Comparison of ENCODE assay signal across 21 cellular contexts in genomic region chr16:6122401-6122800, GRCh38.
A peak's percentile ranks its signal among the peaks of the same experiment; 100 is the strongest.
DNase-seq lines count a peak whose midpoint lies in the region; ATAC-seq, FAIRE-seq and TF ChIP-seq lines count a peak whose summit lies in the region.
"Had no signal": no experiment of that assay in that cellular context is flagged by ENCODE, and none has a peak within 500 bp of the region (broad histone marks: within the 10 kb centered on the region; RNA-seq: fewer than 3 reads in every experiment).

No MANE protein-coding gene starts in this region.

- FAIRE-seq in HepG2 (lab: Jason Lieb, UNC), result no peak

- no peaks in the 10 kb centered on the region for H4K20me1 ChIP-seq in HepG2 (ENCODE audit: insufficient read depth, low read length)

- H3K4me1 ChIP-seq in HepG2 (ENCODE audit: insufficient read depth, low read length) (no peaks in the 10 kb centered on the region), right lobe of liver (no peaks in the 10 kb centered on the region)
- H3K4me1 ChIP-seq: Caco-2, Peyer's patch, SJCRH30 had no signal

- H3K4me3 Mint-ChIP-seq in neural crest cell, result no peak overlapping the region
- no peak overlapping the region for H3K4me3 Mint-ChIP-seq in CD4-positive, alpha-beta T cell

- H2AFZ ChIP-seq in HepG2 (ENCODE audit: low read length), result no peak overlapping the region

- TF ChIP-seq EP300 in HepG2 (IDR thresholded peaks at IDR 0.05; ENCODE audit: low read depth in 2 of 2, low read length in 2 of 2) (no peak), HepG2 (CRISPR knock-in tag; IDR thresholded peaks at IDR 0.05; ENCODE audit: borderline replicate concordance) (no peak)

- TF ChIP-seq POLR2A in HepG2 (IDR thresholded peaks at IDR 0.05; ENCODE audit: insufficient read depth in 1 of 2, low read depth in 2 of 2, low read length in 2 of 2), result no peak
- TF ChIP-seq POLR2A in right lobe of liver (IDR thresholded peaks at IDR 0.05), result no peak

- TF ChIP-seq CTCF in HepG2 (CRISPR knock-in tag; IDR thresholded peaks at IDR 0.05) (no peak), right lobe of liver (IDR thresholded peaks at IDR 0.05) (no peak), neural crest cell (conservative IDR thresholded peaks at IDR 0.05) (no peak)
- TF ChIP-seq CTCF in CD4-positive, alpha-beta T cell (IDR thresholded peaks at IDR 0.05), result no peak

- H3K36me3 ChIP-seq in HepG2 (replicated peaks in 1 of 2; ENCODE audit: control insufficient read depth in 1 of 2, insufficient read depth in 2 of 2, low read length in 2 of 2), result no peaks in the 10 kb centered on the region
- no peaks in the 10 kb centered on the region for H3K36me3 ChIP-seq in right lobe of liver
- H3K36me3 ChIP-seq: MG63, Peyer's patch, SJCRH30 had no signal

- intact Hi-C loops in HepG2 (cut with micrococcal nuclease; ENCODE audit: unreplicated experiment), result no loop called here
- intact Hi-C loops in right lobe of liver (cut with DNase I), result no loop called here
- intact Hi-C loops in CD4-positive, alpha-beta T cell (cut with DNase I, micrococcal nuclease), result no loop called here

- no peak for TF ChIP-seq RAD21 in HepG2 (CRISPR knock-in tag; IDR thresholded peaks at IDR 0.05)

- 12% methylated on average over 5 of the region's 5 CpGs for WGBS in HepG2 (ENCODE audit: low lambda C conversion rate)
- 31% methylated on average over 5 of the region's 5 CpGs for WGBS in right lobe of liver (ENCODE audit: insufficient coverage, low coverage, low lambda C conversion rate, missing lambda C conversion rate)

- peaks cover 9% of the 10 kb centered on the region for H3K9me3 Mint-ChIP-seq in neural crest cell
- peaks cover 12% of the 10 kb centered on the region for H3K9me3 Mint-ChIP-seq in CD4-positive, alpha-beta T cell

- H3K36me3 Mint-ChIP-seq in neural crest cell (ENCODE audit: low read depth), result no peaks in the 10 kb centered on the region
- no peaks in the 10 kb centered on the region for H3K36me3 Mint-ChIP-seq in CD4-positive, alpha-beta T cell (ENCODE audit: low read depth)

- POLR2A ChIA-PET in HepG2 (lab: Yijun Ruan, JAX), result no interaction called here
- POLR2A ChIA-PET in CD4-positive, alpha-beta T cell (lab: Charles Lee), result no interaction called here

- peak overlapping the region; percentile 59 for H3K27ac Mint-ChIP-seq in neural crest cell (ENCODE audit: unreplicated experiment)
- H3K27ac Mint-ChIP-seq in CD4-positive, alpha-beta T cell, result no peak overlapping the region

- no peak overlapping the region for H3K9ac ChIP-seq in HepG2 (ENCODE audit: insufficient read depth, low read depth, low read length)

- in situ Hi-C loops in HepG2 (cut with HindIII; ENCODE audit: extremely low pct_ligation_motif_present, low pct_unique_long_range_greater_than_20kb), result no loop called here

- H3K9me3 ChIP-seq in HepG2 (ENCODE audit: low read length) (0 out of 2 replicates have a peak, but pooled peaks cover 3% of the 10 kb centered on the region), right lobe of liver (no peaks in the 10 kb centered on the region)
- H3K9me3 ChIP-seq in CD4-positive, alpha-beta T cell (ENCODE audit: control insufficient read depth, low read length), result no peaks in the 10 kb centered on the region
- H3K9me3 ChIP-seq: Caco-2, MG63, Peyer's patch, SJCRH30 had no signal

- BruUV-seq in HepG2 (replicated peaks; lab: Mats Ljungman, UMichigan), result no TSS peak

- no peak overlapping the region for H3K27ac ChIP-seq in HepG2 (ENCODE audit: extremely low read length, insufficient read depth, low read length)
- no peak overlapping the region for H3K27ac ChIP-seq in right lobe of liver
- H3K27ac ChIP-seq in CD4-positive, alpha-beta T cell (ENCODE audit: low read depth, low read length), result no peak overlapping the region
- H3K27ac ChIP-seq: C4-2B, Peyer's patch, SJCRH30 had no signal

- ATAC-seq in HepG2 (no peak), right lobe of liver (no peak), HG03095 (IDR thresholded peaks at IDR 0.05; ENCODE audit: unreplicated experiment) (no peak)
- ATAC-seq in CD4-positive, alpha-beta T cell (ENCODE audit: poor library complexity), result no peak
- ATAC-seq: HCT116 had no signal

- H3K4me3 ChIP-seq in HepG2 (replicated peaks in 1 of 3; ENCODE audit: insufficient read depth in 1 of 3, low read depth in 2 of 3, low read length in 3 of 3) (no peak overlapping the region), right lobe of liver (no peak overlapping the region)
- H3K4me3 ChIP-seq: MG63, Peyer's patch, SJCRH30 had no signal

- H3K27me3 ChIP-seq in HepG2 (ENCODE audit: control insufficient read depth in 1 of 2, insufficient read depth in 2 of 2, low read length in 2 of 2) (no peaks in the 10 kb centered on the region; a peak in 1 of 5 replicates), right lobe of liver (no peaks in the 10 kb centered on the region)
- no peaks in the 10 kb centered on the region for H3K27me3 ChIP-seq in CD4-positive, alpha-beta T cell (ENCODE audit: control insufficient read depth, insufficient read depth, low read length)
- H3K27me3 ChIP-seq: MG63, Peyer's patch, SJCRH30 had no signal

- H3K79me2 ChIP-seq in HepG2 (ENCODE audit: insufficient read depth, low read length), result no peaks in the 10 kb centered on the region

- H3K27me3 Mint-ChIP-seq in neural crest cell (ENCODE audit: low read depth), result peaks cover 15% of the 10 kb centered on the region
- no peaks in the 10 kb centered on the region for H3K27me3 Mint-ChIP-seq in CD4-positive, alpha-beta T cell

- H3K4me2 ChIP-seq in HepG2 (ENCODE audit: low read depth, low read length), result no peak overlapping the region

- CTCF ChIA-PET in HepG2 (lab: Yijun Ruan, JAX; ENCODE audit: low intra/inter-chr PET ratio, low total read pairs), result no interaction called here
- CTCF ChIA-PET in CD4-positive, alpha-beta T cell (lab: Charles Lee), result no interaction called here

- H3K4me1 Mint-ChIP-seq in neural crest cell, result peaks cover 17% of the 10 kb centered on the region
- H3K4me1 Mint-ChIP-seq in CD4-positive, alpha-beta T cell (ENCODE audit: low read depth), result no peaks in the 10 kb centered on the region

- DNase-seq in HepG2 (ENCODE audit: low spot score) (no peak), right lobe of liver (no peak), ecto neural progenitor cell (ENCODE audit: low spot score) (peak; percentile 60), neural crest cell (ENCODE audit: low read depth, low spot score) (no peak), glomerular visceral epithelial cell (ENCODE audit: extremely low spot score) (no peak), NCI-H1092 (lab: John Stamatoyannopoulos, UW) (no peak)
- DNase-seq in CD4-positive, alpha-beta T cell, result no peak
- DNase-seq: 8988T, DMS53, KG1, MG63, NCI-H1105, NCI-H187, NCI-H446, NCI-H748 treated with DMSO at 0.1 percent for 48 hours, Peyer's patch, SJCRH30 had no signal

TF ChIP-seq in HepG2, 621 proteins besides CTCF, POLR2A, EP300 and RAD21:
- TF ChIP-seq MAFK (conservative IDR thresholded peaks at IDR 0.05 in 1 of 2, IDR thresholded peaks at IDR 0.05 in 1 of 2; ENCODE audit: low read length in 2 of 2) (peak; percentile 99 to 100), MAFF (IDR thresholded peaks at IDR 0.05; ENCODE audit: low read depth, low read length) (peak; percentile 100), MAFG (CRISPR knock-in tag; IDR thresholded peaks at IDR 0.05) (0 out of 2 replicates have a peak, but pooled peaks have one; percentile 49), POLR2AphosphoS5 (IDR thresholded peaks at IDR 0.05; ENCODE audit: low read depth, low read length) (no peak)
